8 cellular contexts compared by ENCODE assay signal in the genomic region with DNA sequence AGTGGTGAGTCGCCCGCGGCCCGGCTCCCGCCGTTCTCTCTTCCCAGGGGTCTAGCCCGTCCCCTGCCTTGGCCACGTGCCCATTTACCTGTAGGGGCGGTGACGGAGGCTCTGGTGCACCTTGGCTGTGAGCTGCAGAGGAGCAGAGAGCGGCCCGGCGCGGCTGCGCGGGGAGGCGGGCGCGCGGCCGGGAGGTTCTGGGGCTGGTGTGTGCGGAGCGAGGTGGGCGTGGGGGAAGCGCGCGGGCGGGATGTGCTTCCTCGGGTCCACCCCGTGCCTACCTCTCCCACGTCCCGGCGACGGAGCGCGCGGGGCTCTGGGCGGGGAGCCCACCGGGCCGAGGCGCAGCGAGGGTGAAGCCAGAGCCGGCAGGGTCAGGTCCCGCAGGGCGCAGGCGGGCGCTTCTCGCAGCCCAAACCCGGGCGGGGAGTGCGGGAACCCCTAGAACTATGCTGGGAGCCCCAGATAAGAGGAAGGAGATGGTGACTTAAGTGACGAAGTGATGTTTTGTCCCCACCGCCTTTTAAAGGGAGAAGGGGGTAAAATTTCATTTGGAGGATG. TPM values are rescaled to one million over a fixed set of nuclear protein-coding genes. Genes with fewer than 3 reads are reported as not detected.
DNase-seq lines count a peak whose midpoint lies in the region; ATAC-seq and TF ChIP-seq lines count a peak whose summit lies in the region.

No MANE protein-coding gene starts in this region.

- DNase-seq in Calu3 (peak; percentile 89), KG1 (lab: John Stamatoyannopoulos, UW) (peak; percentile 40), ureter (ENCODE audit: low spot score) (peak; percentile 71), GDM1 (lab: John Stamatoyannopoulos, UW) (no peak)
- peak; percentile 60 for DNase-seq in activated CD4-positive, alpha-beta memory T cell treated with anti-CD3 and anti-CD28 coated beads for 36 hours

- H3K4me3 Mint-ChIP-seq in Calu3 (ENCODE audit: low read depth, unreplicated experiment) (peak overlapping the region; percentile 82), nephron (peak overlapping the region; percentile 88 to 94 (median 89))
- H3K4me3 Mint-ChIP-seq in activated CD4-positive, alpha-beta memory T cell treated with anti-CD3 and anti-CD28 coated beads for 36 hours = peak overlapping the region; percentile 83

- no peak for TF ChIP-seq CTCF in Calu3 (IDR thresholded peaks at IDR 0.05; ENCODE audit: unreplicated experiment)
- TF ChIP-seq CTCF in nephron (IDR thresholded peaks at IDR 0.05; ENCODE audit: unreplicated experiment in 3 of 3) = no peak

- POLR2A ChIA-PET in activated CD4-positive, alpha-beta memory T cell treated with anti-CD3 and anti-CD28 coated beads for 36 hours (lab: Charles Lee) = interaction anchor here (0.7 to 1.9 kb wide), 5 partner anchors 11 to 98 kb away, joined by 3 to 5 read pairs (median 3); no protein-coding TSS in a partner anchor

- H3K9me3 Mint-ChIP-seq in Calu3 (ENCODE audit: low read depth, unreplicated experiment) (no peaks in the 10 kb centered on the region), nephron (no peaks in the 10 kb centered on the region)
- H3K9me3 Mint-ChIP-seq in activated CD4-positive, alpha-beta memory T cell treated with anti-CD3 and anti-CD28 coated beads for 36 hours = no peaks in the 10 kb centered on the region

- CTCF ChIA-PET in Calu3 (lab: Charles Lee) = interaction anchor here (1.4 to 1.9 kb wide), 4 partner anchors 47 to 98 kb away, joined by 3 to 14 read pairs (median 4); a partner anchor contains a TSS
- CTCF ChIA-PET in activated CD4-positive, alpha-beta memory T cell treated with anti-CD3 and anti-CD28 coated beads for 36 hours (lab: Charles Lee) = interaction anchor here (0.8 to 3.5 kb wide), 5 partner anchors 20 to 144 kb away, joined by 3 to 22 read pairs (median 3); no protein-coding TSS in a partner anchor

- H3K4me1 Mint-ChIP-seq in Calu3 (ENCODE audit: low read depth, unreplicated experiment) (peaks cover 80% of the 10 kb centered on the region), nephron (peaks cover 19% of the 10 kb centered on the region)
- H3K4me1 Mint-ChIP-seq in activated CD4-positive, alpha-beta memory T cell treated with anti-CD3 and anti-CD28 coated beads for 36 hours (ENCODE audit: low read depth) = peaks cover 77% of the 10 kb centered on the region

- H3K27me3 Mint-ChIP-seq in Calu3 (ENCODE audit: unreplicated experiment) (no peaks in the 10 kb centered on the region), nephron (ENCODE audit: low read depth) (peaks cover 61% of the 10 kb centered on the region)
- no peaks in the 10 kb centered on the region for H3K27me3 Mint-ChIP-seq in activated CD4-positive, alpha-beta memory T cell treated with anti-CD3 and anti-CD28 coated beads for 36 hours

- H3K27ac Mint-ChIP-seq in Calu3 (ENCODE audit: unreplicated experiment) (peak overlapping the region; percentile 82), nephron (peak overlapping the region in 1 of 3 experiments; percentile 94)
- H3K27ac Mint-ChIP-seq in activated CD4-positive, alpha-beta memory T cell treated with anti-CD3 and anti-CD28 coated beads for 36 hours = peak overlapping the region; percentile 91

- H3K36me3 Mint-ChIP-seq in Calu3 (ENCODE audit: insufficient read depth, unreplicated experiment) (peaks cover 75% of the 10 kb centered on the region), nephron (ENCODE audit: low read depth) (peaks cover 16% of the 10 kb centered on the region)
- peaks cover 40% of the 10 kb centered on the region for H3K36me3 Mint-ChIP-seq in activated CD4-positive, alpha-beta memory T cell treated with anti-CD3 and anti-CD28 coated beads for 36 hours

- intact Hi-C loops in Calu3 (cut with micrococcal nuclease; ENCODE audit: unreplicated experiment) = loop anchor here (2.0 kb wide), 2 partner anchors 55 to 97 kb away; a partner anchor contains a TSS
- intact Hi-C loops in activated CD4-positive, alpha-beta memory T cell treated with anti-CD3 and anti-CD28 coated beads for 36 hours (cut with micrococcal nuclease) = loop anchor here (1.0 kb wide), 1 partner anchor 54 kb away; a partner anchor contains a TSS

- no TSS peak for BruUV-seq in Calu3 (replicated peaks; lab: Mats Ljungman, UMichigan)

- ATAC-seq in GM21619 (IDR thresholded peaks at IDR 0.05; ENCODE audit: unreplicated experiment) (peak; percentile 10), esophagus mucosa (peak; percentile 38)

RNA-seq across cellular contexts. Expression of a gene that starts 0.4 kb away (rescaled TPM):
- total RNA-seq in Calu3 (2022) (70.3 and 75.4 TPM in 2 replicates), esophagus mucosa (204 TPM), ureter (58.2 TPM)
- 100 to 1,000 TPM; 115 to 121 TPM for total RNA-seq in activated CD4-positive, alpha-beta memory T cell treated with anti-CD3 and anti-CD28 coated beads for 36 hours

RNA-seq across cellular contexts. Expression of a gene that starts 54.2 kb away (rescaled TPM):
- 0.24 and 0.33 TPM in 2 replicates for total RNA-seq in Calu3 (2022)
- total RNA-seq in activated CD4-positive, alpha-beta memory T cell treated with anti-CD3 and anti-CD28 coated beads for 36 hours = under 1 TPM; 0.71 to 0.90 TPM
- total RNA-seq in esophagus mucosa = 1.00 TPM
- 0.42 TPM for total RNA-seq in ureter
